19 cellular contexts compared by ENCODE assay signal in genomic region chrX:9433596-9433995, GRCh38. TPM values are rescaled to one million over a fixed set of nuclear protein-coding genes. Genes with fewer than 3 reads are reported as not detected.
A peak's percentile ranks its signal among the peaks of the same experiment; 100 is the strongest.
DNase-seq lines count a peak whose midpoint lies in the region; FAIRE-seq and TF ChIP-seq lines count a peak whose summit lies in the region.
"Had no signal": no experiment of that assay in that cellular context is flagged by ENCODE, and none has a peak within 500 bp of the region (broad histone marks: within the 10 kb centered on the region; RNA-seq: fewer than 3 reads in every experiment).

No MANE protein-coding gene starts in this region.

- H3K79me2 ChIP-seq in astrocyte (ENCODE audit: insufficient read depth, low read length) = no peaks in the 10 kb centered on the region

- in situ Hi-C loops in G401 (cut with HindIII; ENCODE audit: low sequenced_read_pairs) = no loop called here

- H3K4me3 ChIP-seq in astrocyte (ENCODE audit: insufficient read depth, low read depth, low read length) = no peak overlapping the region

- no peaks in the 10 kb centered on the region for H3K9me3 Mint-ChIP-seq in astrocyte (ENCODE audit: unreplicated experiment)
- H3K9me3 Mint-ChIP-seq: HFFc6 had no signal

- H3K27ac ChIP-seq in astrocyte (ENCODE audit: low read depth, low read length) = no peak overlapping the region
- H3K27ac ChIP-seq: C4-2B, KMS-11 had no signal

- H3K9ac ChIP-seq in astrocyte (ENCODE audit: low read length) = no peak overlapping the region
- H3K9ac ChIP-seq: KMS-11 had no signal

- H4K20me1 ChIP-seq in astrocyte (ENCODE audit: insufficient read depth, low read length) = no peaks in the 10 kb centered on the region

- no peaks in the 10 kb centered on the region for H3K4me1 ChIP-seq in astrocyte (ENCODE audit: insufficient read depth, low read length)

- no peak for TF ChIP-seq CTCF in astrocyte (IDR thresholded peaks at IDR 0.05; ENCODE audit: insufficient read depth, low read depth, low read length)

- no peak overlapping the region for H3K4me3 Mint-ChIP-seq in astrocyte (ENCODE audit: unreplicated experiment)
- H3K4me3 Mint-ChIP-seq: HFFc6 had no signal

- H3K9me3 ChIP-seq in astrocyte (ENCODE audit: insufficient read depth, low read depth, low read length) = no peaks in the 10 kb centered on the region

- DNase-seq in G401 (ENCODE audit: low spot score) = peak; percentile 54
- peak; percentile 73 for DNase-seq in astrocyte (ENCODE audit: low read depth)
- DNase-seq in glomerular visceral epithelial cell (ENCODE audit: extremely low spot score) = peak; percentile 62
- DNase-seq in Kasumi-1 (lab: John Stamatoyannopoulos, UW) = no peak
- DNase-seq in NCI-H748 treated with DMSO at 0.1 percent for 48 hours (lab: John Stamatoyannopoulos, UW) = no peak
- no peak for DNase-seq in frontal cortex (ENCODE audit: low spot score in 2 of 2)
- DNase-seq in NCI-H1930 (lab: John Stamatoyannopoulos, UW) = no peak
- DNase-seq: H7, HFFc6, NCI-H1105 treated with DMSO at 0.1 percent for 48 hours, NCI-H1694, NCI-H510A treated with DMSO at 0.1 percent for 48 hours, NCI-H82, OCI-M1, RPMI8226, SHP77 treated with DMSO at 0.1 percent for 48 hours had no signal

- no peak overlapping the region for H3K4me2 ChIP-seq in astrocyte (ENCODE audit: low read length)
- H3K4me2 ChIP-seq: KMS-11 had no signal

- H3K27ac Mint-ChIP-seq in astrocyte (ENCODE audit: unreplicated experiment) = no peak overlapping the region
- H3K27ac Mint-ChIP-seq: HFFc6 had no signal

- H3K27me3 ChIP-seq in astrocyte (ENCODE audit: insufficient read depth, low read length) = no peaks in the 10 kb centered on the region

- FAIRE-seq in astrocyte (lab: Jason Lieb, UNC) (peak; percentile 78), frontal cortex (lab: Jason Lieb, UNC) (no peak)
- FAIRE-seq: D721Med had no signal

- no peaks in the 10 kb centered on the region for H3K36me3 Mint-ChIP-seq in astrocyte (ENCODE audit: low read depth, unreplicated experiment)

- no peaks in the 10 kb centered on the region for H3K4me1 Mint-ChIP-seq in astrocyte (ENCODE audit: low read depth, unreplicated experiment)

- H3K36me3 ChIP-seq in astrocyte (ENCODE audit: insufficient read depth, low read length) = no peaks in the 10 kb centered on the region

- H2AFZ ChIP-seq in astrocyte (ENCODE audit: low read depth, low read length) = no peak overlapping the region

- H3K27me3 Mint-ChIP-seq in astrocyte (ENCODE audit: low read depth, unreplicated experiment) = no peaks in the 10 kb centered on the region

RNA-seq across cellular contexts. Expression of gene TBL1X, which starts 31.3 kb away (rescaled TPM):
- total RNA-seq in G401 (2014; rRNA removed; shearing (Covaris generic)) = 7.1 and 7.6 TPM in 2 replicates
- total RNA-seq in astrocyte = 22.3 and 26.4 TPM in 2 replicates
- 2.9 TPM for total RNA-seq in frontal cortex

Comparison
In these comparisons a context has a peak if more than half of its experiments do, and no peak if none do; other contexts are left out.
1. DNase-seq: peak in G401 (single experiment), astrocyte (single experiment) and glomerular visceral epithelial cell (single experiment); none in Kasumi-1 (0 of 2), NCI-H748 treated with DMSO at 0.1 percent for 48 hours (single experiment), frontal cortex (0 of 2) and NCI-H1930 (0 of 2).